In the genomic region with DNA sequence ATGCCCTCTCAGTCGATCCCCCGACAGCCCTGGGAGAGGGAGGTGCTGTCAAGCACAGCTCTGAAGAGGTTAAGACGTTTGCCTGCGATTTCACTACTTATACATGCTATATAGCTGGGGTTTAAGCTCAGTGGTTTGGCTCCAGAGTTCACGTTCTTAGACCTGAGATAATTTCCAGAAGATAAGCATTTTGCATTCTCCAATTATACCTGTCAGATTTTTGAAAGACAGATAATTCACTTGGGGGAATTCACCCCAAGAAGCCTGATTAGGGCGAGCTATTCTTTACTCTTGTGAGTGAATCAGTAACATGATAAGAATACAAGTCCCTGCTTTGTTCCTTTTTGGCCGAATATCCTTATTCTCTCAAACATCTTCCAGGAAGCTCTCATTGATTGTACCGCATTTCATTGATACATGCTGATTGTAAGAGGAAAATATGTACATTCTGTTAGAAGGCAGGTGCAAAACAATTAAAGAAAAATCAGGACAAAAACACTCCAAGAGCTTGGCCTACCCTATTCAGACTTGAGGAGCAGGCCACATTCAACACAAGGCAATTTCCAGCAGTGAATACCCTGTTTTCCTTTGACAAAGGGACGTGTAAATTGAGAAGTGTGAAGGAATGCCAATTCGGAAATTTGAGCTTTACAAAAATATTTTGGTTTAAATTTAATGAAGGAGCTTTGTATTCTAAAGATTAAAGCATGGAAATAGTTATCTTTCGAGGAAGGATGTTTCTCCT, we compare ENCODE assay signal across 23 cellular contexts. TPM values are rescaled to one million over a fixed set of nuclear protein-coding genes. Genes with fewer than 3 reads are reported as not detected.
"Had no signal": no experiment of that assay in that cellular context is flagged by ENCODE, and none has a peak within 500 bp of the region (broad histone marks: within the 10 kb centered on the region; RNA-seq: fewer than 3 reads in every experiment).

No MANE protein-coding gene starts in this region.

- FAIRE-seq: endothelial cell of umbilical vein, islet of Langerhans had no signal

- H3K27ac ChIP-seq: heart left ventricle, parathyroid adenoma, psoas muscle, right lobe of liver, tibial artery, upper lobe of right lung, vagina had no signal

- H3K27me3 ChIP-seq: right lobe of liver, tibial artery, upper lobe of right lung, vagina had no signal

- H3K9ac ChIP-seq: parathyroid adenoma had no signal

- H3K4me1 Mint-ChIP-seq: naive thymus-derived CD8-positive, alpha-beta T cell; stimulated activated effector memory CD8-positive, alpha-beta T cell treated with anti-CD3 and anti-CD28 coated beads, Interleukin-12 subunit alpha, Interleukin-12 subunit beta, amount 100 ng/mL, for 72 hours had no signal

- H3K36me3 Mint-ChIP-seq: naive thymus-derived CD8-positive, alpha-beta T cell; stimulated activated effector memory CD8-positive, alpha-beta T cell treated with anti-CD3 and anti-CD28 coated beads, Interleukin-12 subunit alpha, Interleukin-12 subunit beta, amount 100 ng/mL, for 72 hours had no signal

- H3K27ac Mint-ChIP-seq: dendritic cell treated with granulocyte-macrophage colony-stimulating factor and Interleukin-4, amounts not matched to agents 40 ng/mL and 50 ng/mL, for 4 days; naive thymus-derived CD8-positive, alpha-beta T cell; stimulated activated effector memory CD8-positive, alpha-beta T cell treated with anti-CD3 and anti-CD28 coated beads, Interleukin-12 subunit alpha, Interleukin-12 subunit beta, amount 100 ng/mL, for 72 hours; stimulated activated naive CD8-positive, alpha-beta T cell treated with anti-CD3 and anti-CD28 coated beads, Interleukin-15, Interleukin-2, amounts not matched to agents 100 ng/mL and 50 ng/mL, for 24 hours had no signal

- H3K4me3 Mint-ChIP-seq: dendritic cell treated with granulocyte-macrophage colony-stimulating factor and Interleukin-4, amounts not matched to agents 40 ng/mL and 50 ng/mL, for 4 days; naive thymus-derived CD8-positive, alpha-beta T cell; stimulated activated effector memory CD8-positive, alpha-beta T cell treated with anti-CD3 and anti-CD28 coated beads, Interleukin-12 subunit alpha, Interleukin-12 subunit beta, amount 100 ng/mL, for 72 hours; stimulated activated naive CD8-positive, alpha-beta T cell treated with anti-CD3 and anti-CD28 coated beads, Interleukin-15, Interleukin-2, amounts not matched to agents 100 ng/mL and 50 ng/mL, for 24 hours had no signal

- H3K36me3 ChIP-seq: heart left ventricle, right lobe of liver, tibial artery, upper lobe of right lung, vagina had no signal

- H3K27me3 Mint-ChIP-seq: dendritic cell treated with granulocyte-macrophage colony-stimulating factor and Interleukin-4, amounts not matched to agents 40 ng/mL and 50 ng/mL, for 4 days; stimulated activated naive CD8-positive, alpha-beta T cell treated with anti-CD3 and anti-CD28 coated beads, Interleukin-15, Interleukin-2, amounts not matched to agents 100 ng/mL and 50 ng/mL, for 24 hours had no signal

- H3K9me3 ChIP-seq: heart left ventricle, mucosa of descending colon, psoas muscle, right lobe of liver, tibial artery, upper lobe of right lung, vagina had no signal

- DNase-seq: erythroblast; foreskin melanocyte; heart left ventricle; hippocampal formation; kidney glomerular epithelial cell; mammary epithelial cell; mucosa of descending colon; naive thymus-derived CD8-positive, alpha-beta T cell; psoas muscle; retina; right lobe of liver; stimulated activated CD4-positive, alpha-beta T cell treated with anti-CD3 and anti-CD28 coated beads, Interleukin-4, amount 100 ng/mL, for 1 hour; stimulated activated CD8-positive, alpha-beta memory T cell treated with anti-CD3 and anti-CD28 coated beads, Interleukin-4, amount 100 ng/mL, for 48 hours; tibial artery; upper lobe of right lung had no signal

- H2AFZ ChIP-seq: parathyroid adenoma had no signal

- H3K4me3 ChIP-seq: heart left ventricle, mucosa of descending colon, psoas muscle, right lobe of liver, tibial artery, upper lobe of right lung, vagina had no signal

- ATAC-seq: heart left ventricle; left lobe of liver; mucosa of descending colon; naive thymus-derived CD8-positive, alpha-beta T cell; psoas muscle; right lobe of liver; stimulated activated effector memory CD8-positive, alpha-beta T cell treated with anti-CD3 and anti-CD28 coated beads, Interleukin-12 subunit alpha, Interleukin-12 subunit beta, amount 100 ng/mL, for 72 hours; upper lobe of right lung had no signal

- H3K4me1 ChIP-seq: parathyroid adenoma, psoas muscle, right lobe of liver, tibial artery, upper lobe of right lung, vagina had no signal

- H3K79me2 ChIP-seq: parathyroid adenoma had no signal

RNA-seq across cellular contexts. Expression of gene TENM3, which starts 30.2 kb away (rescaled TPM):
- total RNA-seq: naive thymus-derived CD8-positive, alpha-beta T cell had no signal
